In the genomic region with DNA sequence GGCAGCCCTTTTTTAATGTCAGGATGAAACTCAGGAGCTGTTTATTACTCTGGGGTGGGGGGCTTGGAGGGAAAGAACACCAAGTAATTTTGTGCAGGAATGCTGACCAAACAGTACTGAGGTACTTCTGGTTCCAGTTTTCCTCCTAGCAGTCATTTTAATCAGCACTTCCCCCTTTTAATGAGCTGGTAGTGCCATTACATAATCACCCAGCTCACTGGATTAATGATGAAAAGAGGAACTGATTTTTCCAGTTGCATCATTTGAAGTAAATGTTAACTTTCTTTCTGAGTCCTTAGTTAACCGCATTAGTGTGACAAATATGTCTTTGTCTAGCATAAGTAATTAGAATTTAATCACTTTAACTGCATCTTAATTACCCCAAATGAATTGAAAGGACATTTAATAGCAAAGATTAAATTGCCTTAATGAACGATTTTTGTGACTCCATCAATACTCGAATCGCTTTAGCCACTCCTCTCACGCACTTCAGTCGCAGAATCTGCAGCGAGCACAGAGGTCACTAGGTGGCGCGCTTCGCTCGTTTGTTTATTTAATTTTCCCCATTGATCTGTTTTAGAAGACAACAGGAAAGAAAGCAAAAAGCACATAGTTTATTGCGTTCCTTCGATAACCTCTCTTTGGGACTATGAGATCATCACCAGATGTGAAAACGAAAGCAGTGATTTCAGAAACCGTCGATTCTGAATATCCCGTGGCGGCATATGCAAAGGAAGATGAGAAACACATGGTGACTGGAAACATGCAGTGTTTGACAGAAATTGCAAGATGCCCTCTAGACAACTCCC, we compare ENCODE assay signal across 8 cellular contexts. TPM values are rescaled to one million over a fixed set of nuclear protein-coding genes. Genes with fewer than 3 reads are reported as not detected.
DNase-seq lines count a peak whose midpoint lies in the region; ATAC-seq and TF ChIP-seq lines count a peak whose summit lies in the region.

No MANE protein-coding gene starts in this region.

- 6% methylated on average over 18 of the region's 18 CpGs for whole genome bisulfite sequencing in suprapubic skin

- H3K4me1 Mint-ChIP-seq in CD8-positive, alpha-beta T cell (ENCODE audit: low read depth) = peaks cover 24% of the 10 kb centered on the region
- H3K4me1 Mint-ChIP-seq in neural crest cell = peaks cover 48% of the 10 kb centered on the region

- peak; percentile 40 to 70 (median 61) for DNase-seq in CD8-positive, alpha-beta T cell
- DNase-seq in OCI-M1 (lab: John Stamatoyannopoulos, UW) = peak; percentile 86
- DNase-seq in activated T-cell treated with anti-CD3 and anti-CD28 coated beads for 48 hours (ENCODE audit: low read depth) = peak; percentile 51
- peak; percentile 81 for DNase-seq in neural crest cell (ENCODE audit: low read depth, low spot score)
- DNase-seq in suprapubic skin (ENCODE audit: low spot score in 2 of 2) = peak in 1 of 2 donors; percentile 64

- peak; percentile 77 for ATAC-seq in CD8-positive, alpha-beta T cell
- peak; percentile 70 for ATAC-seq in GM19395 (IDR thresholded peaks at IDR 0.05; ENCODE audit: unreplicated experiment)
- peak; percentile 45 for ATAC-seq in HG03469 (IDR thresholded peaks at IDR 0.05; ENCODE audit: unreplicated experiment)
- ATAC-seq in esophagus mucosa = peak; percentile 51

- intact Hi-C loops in CD8-positive, alpha-beta T cell (cut with DNase I, micrococcal nuclease) = no loop called here

- no peak for TF ChIP-seq EP300 in suprapubic skin (IDR thresholded peaks at IDR 0.05)

- H3K36me3 ChIP-seq in CD8-positive, alpha-beta T cell (ENCODE audit: insufficient read depth, low read length) = no peaks in the 10 kb centered on the region
- no peaks in the 10 kb centered on the region for H3K36me3 ChIP-seq in suprapubic skin

- peaks cover 8% of the 10 kb centered on the region for H3K4me1 ChIP-seq in CD8-positive, alpha-beta T cell (ENCODE audit: insufficient read depth, low read length)
- peaks cover 37% of the 10 kb centered on the region for H3K4me1 ChIP-seq in suprapubic skin

- peaks cover 28% of the 10 kb centered on the region for H3K27me3 ChIP-seq in CD8-positive, alpha-beta T cell (ENCODE audit: insufficient read depth, low read length)
- H3K27me3 ChIP-seq in suprapubic skin = peaks cover 84% of the 10 kb centered on the region

- H3K27me3 Mint-ChIP-seq in CD8-positive, alpha-beta T cell (ENCODE audit: low read depth) = peaks cover 76% of the 10 kb centered on the region
- peaks cover 27% of the 10 kb centered on the region for H3K27me3 Mint-ChIP-seq in neural crest cell (ENCODE audit: low read depth)

- H3K36me3 Mint-ChIP-seq in CD8-positive, alpha-beta T cell = no peaks in the 10 kb centered on the region
- peaks cover 3% of the 10 kb centered on the region for H3K36me3 Mint-ChIP-seq in neural crest cell (ENCODE audit: low read depth)

- no peak overlapping the region for H3K27ac Mint-ChIP-seq in CD8-positive, alpha-beta T cell
- no peak overlapping the region for H3K27ac Mint-ChIP-seq in neural crest cell (ENCODE audit: unreplicated experiment)

- no peak overlapping the region for H3K27ac ChIP-seq in CD8-positive, alpha-beta T cell (ENCODE audit: low read depth, low read length)
- H3K27ac ChIP-seq in suprapubic skin = no peak overlapping the region

- no peaks in the 10 kb centered on the region for H3K9me3 ChIP-seq in CD8-positive, alpha-beta T cell (ENCODE audit: low read length)
- H3K9me3 ChIP-seq in suprapubic skin = no peaks in the 10 kb centered on the region

- TF ChIP-seq POLR2A in suprapubic skin (IDR thresholded peaks at IDR 0.05) = no peak

- POLR2A ChIA-PET in CD8-positive, alpha-beta T cell (lab: Charles Lee) = no interaction called here

- peak overlapping the region; percentile 66 for H3K4me3 Mint-ChIP-seq in CD8-positive, alpha-beta T cell
- H3K4me3 Mint-ChIP-seq in neural crest cell = peak overlapping the region; percentile 38

- CTCF ChIA-PET in CD8-positive, alpha-beta T cell (lab: Charles Lee) = interaction anchor here (0.7 to 1.2 kb wide), 4 partner anchors 9 to 17 kb away, joined by 3 to 6 read pairs (median 4); no protein-coding TSS in a partner anchor

- H3K9me3 Mint-ChIP-seq in CD8-positive, alpha-beta T cell = no peaks in the 10 kb centered on the region
- H3K9me3 Mint-ChIP-seq in neural crest cell = no peaks in the 10 kb centered on the region

- H3K4me3 ChIP-seq in CD8-positive, alpha-beta T cell (ENCODE audit: low read depth, low read length) = no peak overlapping the region
- peak overlapping the region; percentile 15 for H3K4me3 ChIP-seq in suprapubic skin

- TF ChIP-seq CTCF in CD8-positive, alpha-beta T cell (IDR thresholded peaks at IDR 0.05) = peak; percentile 91
- peak; percentile 96 for TF ChIP-seq CTCF in neural crest cell (conservative IDR thresholded peaks at IDR 0.05)
- peak; percentile 77 to 83 for TF ChIP-seq CTCF in suprapubic skin (IDR thresholded peaks at IDR 0.05)

RNA-seq across cellular contexts. Expression of gene ONECUT1, which starts 9.8 kb away (rescaled TPM):
- total RNA-seq in CD8-positive, alpha-beta T cell = not detected
- total RNA-seq in esophagus mucosa = not detected
- total RNA-seq in neural crest cell = 36.5 and 41.6 TPM in 2 replicates
- under 1 TPM in 1 of 4 donors, not detected in 3; 0.29 TPM for total RNA-seq in suprapubic skin

Comparison
In these comparisons a context has a peak if more than half of its experiments do, and no peak if none do; other contexts are left out.
1. RNA of gene ONECUT1, which starts 9.8 kb away (total RNA-seq): 36.5 to 41.6 TPM in neural crest cell; not detected in CD8-positive, alpha-beta T cell, not detected in esophagus mucosa (single experiment) and 0.29 TPM in suprapubic skin; every median in the first group is over 10 times any median in the second.
2. Peak in every context shown above with its lines, with median percentiles within 50 percentile points of each other: ATAC-seq and CTCF ChIP-seq.